ENCODE assay signal across 8 cellular contexts in genomic region chr22:46054878-46055158, GRCh38.
DNase-seq lines count a peak whose midpoint lies in the region; ATAC-seq and TF ChIP-seq lines count a peak whose summit lies in the region.

No MANE protein-coding gene starts in this region.

- H3K27me3 Mint-ChIP-seq in nephron (ENCODE audit: low read depth) = no peaks in the 10 kb centered on the region

- H3K27me3 ChIP-seq in BJ (ENCODE audit: control insufficient read depth, insufficient read depth, low read length) (no peaks in the 10 kb centered on the region), MM.1S (replicated peaks; ENCODE audit: insufficient read depth, low read length) (no peaks in the 10 kb centered on the region)

- peak overlapping the region; percentile 97 for H3K4me2 ChIP-seq in MM.1S (ENCODE audit: low read depth, low read length)

- H3K4me1 ChIP-seq in MM.1S (ENCODE audit: low read length) = peaks cover 42% of the 10 kb centered on the region

- no peaks in the 10 kb centered on the region for H3K36me3 ChIP-seq in BJ (ENCODE audit: control insufficient read depth, insufficient read depth, low read length)
- no peaks in the 10 kb centered on the region for H3K36me3 ChIP-seq in MM.1S (replicated peaks; ENCODE audit: insufficient read depth, low read length)

- peak overlapping the region; percentile 80; the same call in 1 of the 2 replicates for H3K27ac ChIP-seq in MM.1S (ENCODE audit: low read length)
- peak overlapping the region; percentile 98 to 100 for H3K27ac ChIP-seq in coronary artery

- H3K4me3 ChIP-seq in BJ (ENCODE audit: low read depth, low read length) (peak overlapping the region; percentile 62), MM.1S (ENCODE audit: low read length) (peak overlapping the region; percentile 77), coronary artery (peak overlapping the region; percentile 95)

- peaks cover 54% of the 10 kb centered on the region for H3K79me2 ChIP-seq in MM.1S (ENCODE audit: low read length)

- H3K9me3 Mint-ChIP-seq in nephron = no peaks in the 10 kb centered on the region

- peak overlapping the region; percentile 31 to 86 (median 44) for H3K4me3 Mint-ChIP-seq in nephron

- DNase-seq in BJ (ENCODE audit: low read depth) (no peak), MM.1S (no peak), coronary artery (ENCODE audit: low spot score) (no peak), NCI-H524 treated with DMSO at 0.1 percent for 48 hours (lab: John Stamatoyannopoulos, UW) (no peak), NCI-H2107 treated with DMSO at 0.1 percent for 48 hours (lab: John Stamatoyannopoulos, UW; ENCODE audit: unreplicated experiment) (no peak), SIG-M5 (lab: John Stamatoyannopoulos, UW) (no peak)

- no peak for ATAC-seq in HG02759 (IDR thresholded peaks at IDR 0.05; ENCODE audit: unreplicated experiment)

- CTCF ChIA-PET in BJ (lab: Yijun Ruan, JAX) = interaction anchor here (2.9 kb wide), 1 partner anchor 48 kb away, joined by 14 read pairs; no protein-coding TSS in a partner anchor

- no peaks in the 10 kb centered on the region for H3K9me2 ChIP-seq in MM.1S (replicated peaks; ENCODE audit: insufficient read depth, low read length)

- H3K27ac Mint-ChIP-seq in nephron = peak overlapping the region; percentile 85 to 99 (median 88)

- H3K36me3 Mint-ChIP-seq in nephron (ENCODE audit: low read depth) = no peaks in the 10 kb centered on the region

- TF ChIP-seq CTCF in BJ (IDR thresholded peaks at IDR 0.05; ENCODE audit: insufficient read depth, low read depth, low read length) (no peak), MM.1S (IDR thresholded peaks at IDR 0.05; ENCODE audit: low read length) (no peak), coronary artery (IDR thresholded peaks at IDR 0.05) (no peak), nephron (IDR thresholded peaks at IDR 0.05; ENCODE audit: unreplicated experiment in 3 of 3) (no peak)

- no peaks in the 10 kb centered on the region for H3K9me3 ChIP-seq in MM.1S (replicated peaks; ENCODE audit: insufficient read depth, low read length)

- H3F3A ChIP-seq in MM.1S (ENCODE audit: insufficient read depth, low read length) = peaks cover 34% of the 10 kb centered on the region

- H3K4me1 Mint-ChIP-seq in nephron = peaks cover 45% of the 10 kb centered on the region

- peak overlapping the region; percentile 90 for H3K9ac ChIP-seq in MM.1S (ENCODE audit: low read length)

- H2AFZ ChIP-seq in MM.1S (ENCODE audit: low read length) = peak overlapping the region; percentile 37; the same call in 1 of the 2 replicates

- no peaks in the 10 kb centered on the region for H4K20me1 ChIP-seq in MM.1S (ENCODE audit: insufficient read depth, low read length)

- POLR2A ChIA-PET in BJ (lab: Charles Lee) = interaction anchor here (0.8 kb wide), 1 partner anchor 42 kb away, joined by 3 read pairs; no protein-coding TSS in a partner anchor
